In the genomic region with DNA sequence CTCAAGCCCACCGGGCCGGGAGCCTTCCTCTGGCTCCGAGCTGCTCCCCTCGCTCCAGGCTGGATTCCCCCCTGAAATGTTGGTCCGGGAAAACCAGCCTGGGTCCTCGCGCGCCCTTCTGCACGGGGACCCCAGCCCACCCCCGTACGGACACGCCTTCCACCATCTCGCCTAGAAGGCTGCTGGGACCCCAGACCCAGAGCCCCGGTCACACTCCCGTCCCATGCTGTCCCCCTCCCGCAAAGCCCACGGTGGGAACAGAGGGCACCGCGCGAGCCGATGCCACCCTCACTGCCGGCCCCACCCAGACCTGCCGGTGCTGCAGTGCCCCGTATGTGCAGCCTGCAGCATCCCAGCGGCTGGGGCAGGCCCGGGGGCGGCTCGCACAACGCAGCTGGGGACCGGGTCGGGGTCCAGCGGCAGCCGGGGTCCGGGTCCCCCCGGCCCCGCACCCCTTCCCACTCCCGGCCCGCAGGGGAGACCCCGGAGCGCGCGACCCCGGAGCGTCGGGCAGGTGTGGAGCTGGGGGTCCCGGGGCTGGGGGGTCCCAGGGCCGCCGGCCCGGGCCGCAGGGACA, we compare ENCODE assay signal across 8 cellular contexts. TPM values are rescaled to one million over a fixed set of nuclear protein-coding genes. Genes with fewer than 3 reads are reported as not detected.
DNase-seq lines count a peak whose midpoint lies in the region; ATAC-seq and TF ChIP-seq lines count a peak whose summit lies in the region.

No MANE protein-coding gene starts in this region.

- H3K27me3 ChIP-seq in left lung (peaks cover 21 to 43% of the 10 kb centered on the region in 2 donors), stomach smooth muscle (ENCODE audit: control insufficient read depth in 1 of 2, insufficient read depth in 2 of 2, low read length in 2 of 2) (peaks cover 21 to 36% of the 10 kb centered on the region in 2 donors)

- peak overlapping the region; percentile 21 for H3K4me3 ChIP-seq in astrocyte of the cerebellum (ENCODE audit: low read depth, low read length)
- peak overlapping the region; percentile 33 to 49 for H3K4me3 ChIP-seq in left lung
- H3K4me3 ChIP-seq in stomach smooth muscle (ENCODE audit: low read length in 2 of 2) = peak overlapping the region; percentile 25 to 69

- ATAC-seq in left lung (peak; percentile 47), HG02885 (IDR thresholded peaks at IDR 0.05; ENCODE audit: poor library complexity, unreplicated experiment) (no peak)

- in situ Hi-C loops in astrocyte of the cerebellum (cut with HindIII; ENCODE audit: low sequenced_read_pairs) = no loop called here

- H3K9me3 ChIP-seq in left lung (no peaks in the 10 kb centered on the region), stomach smooth muscle (ENCODE audit: control insufficient read depth in 2 of 2, low read length in 2 of 2) (no peaks in the 10 kb centered on the region)

- H3K36me3 ChIP-seq in left lung = no peaks in the 10 kb centered on the region
- H3K36me3 ChIP-seq in stomach smooth muscle (ENCODE audit: control insufficient read depth in 2 of 2, insufficient read depth in 2 of 2, low read length in 2 of 2) = no peaks in the 10 kb centered on the region

- peak; percentile 27 for DNase-seq in RPMI8226
- DNase-seq in astrocyte of the cerebellum (ENCODE audit: low read depth) = no peak
- DNase-seq in left lung = no peak
- DNase-seq in GOT3 (lab: John Stamatoyannopoulos, UW) = no peak
- no peak for DNase-seq in DMS114 treated with DMSO at 0.1 percent for 48 hours (lab: John Stamatoyannopoulos, UW; ENCODE audit: unreplicated experiment)
- DNase-seq in HuH-7 (ENCODE audit: low spot score) = no peak

- intact Hi-C loops in left lung (cut with DNase I) = no loop called here

- no peak overlapping the region for H3K9ac ChIP-seq in stomach smooth muscle (ENCODE audit: low read length in 2 of 2)

- H3K27ac ChIP-seq in left lung (peak overlapping the region; percentile 59 to 78), stomach smooth muscle (ENCODE audit: low read length) (no peak overlapping the region)

- TF ChIP-seq CTCF in astrocyte of the cerebellum (IDR thresholded peaks at IDR 0.05; ENCODE audit: low read depth, low read length, missing control alignments) = no peak
- no peak for TF ChIP-seq CTCF in left lung (IDR thresholded peaks at IDR 0.05)

- H3K4me1 ChIP-seq in left lung (peaks cover 17 to 30% of the 10 kb centered on the region in 2 donors), stomach smooth muscle (ENCODE audit: control insufficient read depth, insufficient read depth, low read length) (peaks cover 18% of the 10 kb centered on the region)

RNA-seq across cellular contexts. Expression of gene SPOCK2, which starts 0.9 kb away (rescaled TPM):
- 100 to 1,000 TPM in 1 of 2 donors, 10 to 100 TPM in 1; 69.7 to 107 TPM for total RNA-seq in left lung
